ENCODE assay signal across 11 cellular contexts in genomic region chr3:101781166-101781565, GRCh38. TPM values are rescaled to one million over a fixed set of nuclear protein-coding genes. Genes with fewer than 3 reads are reported as not detected.
DNase-seq lines count a peak whose midpoint lies in the region; ATAC-seq, FAIRE-seq and TF ChIP-seq lines count a peak whose summit lies in the region.
"Had no signal": no experiment of that assay in that cellular context is flagged by ENCODE, and none has a peak within 500 bp of the region (broad histone marks: within the 10 kb centered on the region; RNA-seq: fewer than 3 reads in every experiment).

No MANE protein-coding gene starts in this region.

- H3K27ac Mint-ChIP-seq in GM23338: peak overlapping the region; percentile 31
- peak overlapping the region; percentile 30 for H3K27ac Mint-ChIP-seq in activated naive CD8-positive, alpha-beta T cell treated with anti-CD3 and anti-CD28 coated beads, Interleukin-2, amount 50 U/mL, for 24 hours

- peaks cover 29% of the 10 kb centered on the region for H3K4me1 ChIP-seq in GM23338 (ENCODE audit: insufficient read depth)
- H3K4me1 ChIP-seq in effector memory CD4-positive, alpha-beta T cell (ENCODE audit: control insufficient read depth, insufficient read depth, low read length, poor library complexity, severe bottlenecking): peaks cover 32% of the 10 kb centered on the region

- CTCF ChIA-PET in AG04450 (lab: Charles Lee): interaction anchor here (1.4 kb wide), 1 partner anchor 22 kb away, joined by 4 read pairs; no protein-coding TSS in a partner anchor

- peaks cover 31% of the 10 kb centered on the region for H3K36me3 Mint-ChIP-seq in GM23338 (ENCODE audit: low read depth)
- peaks cover 26% of the 10 kb centered on the region for H3K36me3 Mint-ChIP-seq in activated naive CD8-positive, alpha-beta T cell treated with anti-CD3 and anti-CD28 coated beads, Interleukin-2, amount 50 U/mL, for 24 hours (ENCODE audit: low read depth)

- peaks cover 5% of the 10 kb centered on the region; the same call in 1 of the 2 replicates for H3F3A ChIP-seq in GM23338 (replicated peaks; ENCODE audit: low read depth)

- H3K9me3 Mint-ChIP-seq in GM23338: no peaks in the 10 kb centered on the region
- H3K9me3 Mint-ChIP-seq in activated naive CD8-positive, alpha-beta T cell treated with anti-CD3 and anti-CD28 coated beads, Interleukin-2, amount 50 U/mL, for 24 hours: no peaks in the 10 kb centered on the region
- H3K9me3 Mint-ChIP-seq: naive B cell had no signal

- H4K20me1 ChIP-seq in GM23338 (replicated peaks; ENCODE audit: insufficient read depth): no peaks in the 10 kb centered on the region

- no peak overlapping the region for H3K27ac ChIP-seq in AG04450 (ENCODE audit: low read depth, low read length)
- no peak overlapping the region for H3K27ac ChIP-seq in GM23338 (ENCODE audit: low read depth)
- no peak overlapping the region for H3K27ac ChIP-seq in effector memory CD4-positive, alpha-beta T cell (ENCODE audit: insufficient read depth, low read length, poor library complexity, severe bottlenecking)

- H3K27me3 ChIP-seq in AG04450 (ENCODE audit: control insufficient read depth, insufficient read depth, low read length): no peaks in the 10 kb centered on the region
- peaks cover 7% of the 10 kb centered on the region; the same call in 1 of the 2 replicates for H3K27me3 ChIP-seq in GM23338 (ENCODE audit: insufficient read depth)
- no peaks in the 10 kb centered on the region for H3K27me3 ChIP-seq in effector memory CD4-positive, alpha-beta T cell (replicated peaks; ENCODE audit: control insufficient read depth, insufficient read depth, low read length, poor library complexity, severe bottlenecking)

- POLR2A ChIA-PET in AG04450 (lab: Yijun Ruan, JAX): interaction anchor here (2.3 kb wide), 1 partner anchor 68 kb away, joined by 7 read pairs; the partner anchor contains the start of gene NFKBIZ

- intact Hi-C loops in head of caudate nucleus (cut with DNase I): loop anchor here (10.0 kb wide), 1 partner anchor 56 kb away; the partner anchor contains the start of gene CEP97

- peak overlapping the region; percentile 93 for H3K4me3 ChIP-seq in AG04450 (ENCODE audit: low read depth, low read length)
- H3K4me3 ChIP-seq in GM23338: peak overlapping the region; percentile 83
- H3K4me3 ChIP-seq in effector memory CD4-positive, alpha-beta T cell (ENCODE audit: insufficient read depth, low read depth, low read length, poor library complexity, severe bottlenecking): no peak overlapping the region

- no peak overlapping the region for H2AFZ ChIP-seq in GM23338

- TF ChIP-seq CTCF in AG04450 (IDR thresholded peaks at IDR 0.05; ENCODE audit: low read depth, low read length) (no peak), GM23338 (conservative IDR thresholded peaks at IDR 0.05; ENCODE audit: low read depth in 2 of 2) (no peak)

- no peaks in the 10 kb centered on the region for H3K9me2 ChIP-seq in GM23338 (ENCODE audit: insufficient read depth)

- no peak for FAIRE-seq in GM19239 (lab: Jason Lieb, UNC)
- FAIRE-seq: HTR-8/SVneo had no signal

- peaks cover 10% of the 10 kb centered on the region for H3K27me3 Mint-ChIP-seq in GM23338 (ENCODE audit: insufficient read depth, low read depth, poor library complexity)
- H3K27me3 Mint-ChIP-seq in activated naive CD8-positive, alpha-beta T cell treated with anti-CD3 and anti-CD28 coated beads, Interleukin-2, amount 50 U/mL, for 24 hours: no peaks in the 10 kb centered on the region
- H3K27me3 Mint-ChIP-seq: naive B cell had no signal

- peaks cover 24% of the 10 kb centered on the region for H3K79me2 ChIP-seq in GM23338 (replicated peaks; ENCODE audit: insufficient read depth)

- peak overlapping the region; percentile 95 for H3K4me2 ChIP-seq in GM23338

- H3K4me1 Mint-ChIP-seq in GM23338: peaks cover 25% of the 10 kb centered on the region
- peaks cover 71% of the 10 kb centered on the region for H3K4me1 Mint-ChIP-seq in activated naive CD8-positive, alpha-beta T cell treated with anti-CD3 and anti-CD28 coated beads, Interleukin-2, amount 50 U/mL, for 24 hours

- no peaks in the 10 kb centered on the region for H3K9me3 ChIP-seq in AG04450 (ENCODE audit: control insufficient read depth, insufficient read depth, low read length)
- H3K9me3 ChIP-seq in effector memory CD4-positive, alpha-beta T cell (ENCODE audit: control insufficient read depth, low read length): no peaks in the 10 kb centered on the region

- no peak for ATAC-seq in GM23338
- no peak for ATAC-seq in activated naive CD8-positive, alpha-beta T cell treated with anti-CD3 and anti-CD28 coated beads, Interleukin-2, amount 50 U/mL, for 24 hours

- H3K36me3 ChIP-seq in GM23338 (ENCODE audit: insufficient read depth): peaks cover 26% of the 10 kb centered on the region
- H3K36me3 ChIP-seq in effector memory CD4-positive, alpha-beta T cell (ENCODE audit: control insufficient read depth, insufficient read depth, low read length): peaks cover 23% of the 10 kb centered on the region

- in situ Hi-C loops in G401 (cut with HindIII; ENCODE audit: low sequenced_read_pairs): no loop called here

- H3K4me3 Mint-ChIP-seq in GM23338: peak overlapping the region; percentile 84
- H3K4me3 Mint-ChIP-seq in activated naive CD8-positive, alpha-beta T cell treated with anti-CD3 and anti-CD28 coated beads, Interleukin-2, amount 50 U/mL, for 24 hours: peak overlapping the region; percentile 98

- no peak for DNase-seq in AG04450 (ENCODE audit: low read depth, low spot score)
- DNase-seq in GM23338 (ENCODE audit: low spot score): peak; percentile 13
- no peak for DNase-seq in activated naive CD8-positive, alpha-beta T cell treated with anti-CD3 and anti-CD28 coated beads, Interleukin-2, amount 50 U/mL, for 24 hours
- DNase-seq in myocyte (ENCODE audit: low read depth): peak; percentile 35
- DNase-seq in G401 (ENCODE audit: low spot score): no peak
- no peak for DNase-seq in GM19239 (ENCODE audit: insufficient read length, low spot score)
- no peak for DNase-seq in head of caudate nucleus
- DNase-seq in effector memory CD4-positive, alpha-beta T cell: no peak
- DNase-seq: naive B cell, NCI-H524 had no signal

RNA-seq across cellular contexts. Expression of gene NXPE3, which starts 2.2 kb away (rescaled TPM):
- polyA plus RNA-seq in AG04450 (2011; rRNA removed) (39.6 and 41.1 TPM in 2 replicates), GM23338 (2016; fragmentation: Nextera tagmentation; extraction: Ambion mirVana) (11.7 and 13.3 TPM in 2 replicates)
- polyA minus RNA-seq in AG04450 (2011; rRNA and poly(A)+ RNA removed): 58.4 and 64.3 TPM in 2 replicates
- 20.8 and 26.5 TPM in 2 replicates for total RNA-seq in GM23338 (2014; rRNA removed; shearing (Covaris generic))
- total RNA-seq in myocyte: 36.4 and 42.1 TPM in 2 replicates
- 36.7 TPM for polyA plus RNA-seq in myocyte (2012)
- total RNA-seq in G401 (2014; rRNA removed; shearing (Covaris generic)): 12.3 and 13.9 TPM in 2 replicates

RNA-seq across cellular contexts. Expression of gene CEP97, which starts 56.8 kb away (rescaled TPM):
- polyA plus RNA-seq in AG04450 (2011; rRNA removed) (2.4 TPM in 2 replicates), GM23338 (2016; fragmentation: Nextera tagmentation; extraction: Ambion mirVana) (4.8 and 5.0 TPM in 2 replicates)
- polyA minus RNA-seq in AG04450 (2011; rRNA and poly(A)+ RNA removed): 3.5 and 5.8 TPM in 2 replicates
- 13.3 and 19.0 TPM in 2 replicates for total RNA-seq in GM23338 (2014; rRNA removed; shearing (Covaris generic))
- total RNA-seq in myocyte: 21.1 and 27.8 TPM in 2 replicates
- 3.1 TPM for polyA plus RNA-seq in myocyte (2012)
- total RNA-seq in G401 (2014; rRNA removed; shearing (Covaris generic)): 9.9 and 11.0 TPM in 2 replicates

Comparison
In these comparisons a context has a peak if more than half of its experiments do, and no peak if none do; other contexts are left out.
1. DNase-seq: peak in GM23338 (single experiment) and myocyte (single experiment); none in AG04450 (single experiment), activated naive CD8-positive, alpha-beta T cell treated with anti-CD3 and anti-CD28 coated beads, Interleukin-2, amount 50 U/mL, for 24 hours (single experiment), G401 (single experiment), GM19239 (single experiment), head of caudate nucleus (0 of 42) and effector memory CD4-positive, alpha-beta T cell (0 of 3).